In genomic region chr20:33569290-33570094, GRCh38 we compare ENCODE assay signal across 15 cellular contexts.
A peak's percentile ranks its signal among the peaks of the same experiment; 100 is the strongest.
DNase-seq lines count a peak whose midpoint lies in the region; ATAC-seq, FAIRE-seq and TF ChIP-seq lines count a peak whose summit lies in the region.
"Had no signal": no experiment of that assay in that cellular context is flagged by ENCODE, and none has a peak within 500 bp of the region (broad histone marks: within the 10 kb centered on the region; RNA-seq: fewer than 3 reads in every experiment).

No MANE protein-coding gene starts in this region.

- H3K27ac ChIP-seq in breast epithelium (no peak overlapping the region), dorsolateral prefrontal cortex (peak overlapping the region in 56 of 59 donors; percentile 13 to 92 (median 79)), liver (ENCODE audit: low read depth in 1 of 2, low read length in 2 of 2) (no peak overlapping the region), vagina (peak overlapping the region; percentile 40)
- H3K27ac ChIP-seq: VCaP had no signal

- POLR2A ChIA-PET in MCF 10A (lab: Yijun Ruan, JAX), result interaction anchor here (0.9 to 2.3 kb wide), 13 partner anchors 8 to 98 kb away, joined by 3 to 18 read pairs (median 4); partner anchors contain the start of genes ACTL10 and CBFA2T2

- 77% methylated on average over 3 of the region's 3 CpGs for WGBS in liver

- TF ChIP-seq CTCF in MCF 10A (IDR thresholded peaks at IDR 0.05; ENCODE audit: unreplicated experiment) (no peak), breast epithelium (IDR thresholded peaks at IDR 0.05) (no peak), dorsolateral prefrontal cortex (IDR thresholded peaks at IDR 0.05 in 54 of 56, conservative IDR thresholded peaks at IDR 0.05 in 2 of 56; ENCODE audit: low read depth in 1 of 56, partially characterized antibody in 56 of 56) (no peak), liver (IDR thresholded peaks at IDR 0.05; ENCODE audit: low read depth, low read length, missing input control) (no peak), vagina (IDR thresholded peaks at IDR 0.05) (no peak)

- no peaks in the 10 kb centered on the region for H3K27me3 ChIP-seq in breast epithelium
- no peaks in the 10 kb centered on the region for H3K27me3 ChIP-seq in dorsolateral prefrontal cortex
- H3K27me3 ChIP-seq in liver (ENCODE audit: control insufficient read depth in 4 of 4, insufficient read depth in 4 of 4, low read length in 3 of 4), result no peaks in the 10 kb centered on the region
- no peaks in the 10 kb centered on the region for H3K27me3 ChIP-seq in vagina

- no peaks in the 10 kb centered on the region for H3K9me3 Mint-ChIP-seq in MCF 10A (ENCODE audit: unreplicated experiment)
- H3K9me3 Mint-ChIP-seq in stimulated activated effector memory CD8-positive, alpha-beta T cell treated with anti-CD3 and anti-CD28 coated beads, Interleukin-12 subunit alpha, Interleukin-12 subunit beta, amount 100 ng/mL, for 72 hours, result no peaks in the 10 kb centered on the region
- H3K9me3 Mint-ChIP-seq: activated naive CD4-positive, alpha-beta T cell treated with anti-CD3 and anti-CD28 coated beads, Interleukin-2, amount 50 U/mL, for 72 hours had no signal

- no peak overlapping the region for H3K4me3 ChIP-seq in breast epithelium
- H3K4me3 ChIP-seq in dorsolateral prefrontal cortex, result no peak overlapping the region
- H3K4me3 ChIP-seq in liver (ENCODE audit: low read depth in 1 of 3, low read length in 3 of 3), result no peak overlapping the region
- H3K4me3 ChIP-seq in vagina, result no peak overlapping the region

- H3K36me3 ChIP-seq in breast epithelium (no peaks in the 10 kb centered on the region), liver (ENCODE audit: control insufficient read depth in 4 of 4, insufficient read depth in 3 of 4, low read depth in 1 of 4, low read length in 3 of 4) (no peaks in the 10 kb centered on the region), vagina (no peaks in the 10 kb centered on the region)

- H3K4me1 ChIP-seq in breast epithelium (no peaks in the 10 kb centered on the region), liver (ENCODE audit: control insufficient read depth in 4 of 4, insufficient read depth in 4 of 4, low read length in 3 of 4) (peaks cover 4 to 25% (median 10%) of the 10 kb centered on the region in 4 donors), vagina (peaks cover 50% of the 10 kb centered on the region)

- no peak for TF ChIP-seq POLR2A in breast epithelium (IDR thresholded peaks at IDR 0.05)
- no peak for TF ChIP-seq POLR2A in vagina (IDR thresholded peaks at IDR 0.05)
- no peak for TF ChIP-seq POLR2A in H54 (IDR thresholded peaks at IDR 0.05; ENCODE audit: low read depth, low read length)

- no peak for ATAC-seq in sciatic nerve
- no peak for ATAC-seq in stimulated activated effector memory CD8-positive, alpha-beta T cell treated with anti-CD3 and anti-CD28 coated beads, Interleukin-12 subunit alpha, Interleukin-12 subunit beta, amount 100 ng/mL, for 72 hours
- ATAC-seq: activated CD8-positive, alpha-beta memory T cell treated with anti-CD3 and anti-CD28 coated beads, Interleukin-2, amount 10 ng/mL, durations not matched to agents 7 days and 5 days; activated naive CD4-positive, alpha-beta T cell treated with anti-CD3 and anti-CD28 coated beads, Interleukin-2, amount 50 U/mL, for 72 hours had no signal

- DNase-seq in MCF 10A (ENCODE audit: unreplicated experiment) (peak; percentile 56), breast epithelium (ENCODE audit: low spot score in 2 of 2) (no peak), dorsolateral prefrontal cortex (no peak), vagina (ENCODE audit: extremely low spot score in 2 of 2) (no peak), sciatic nerve (ENCODE audit: low spot score) (no peak), H54 (ENCODE audit: insufficient read length, low spot score) (no peak)
- no peak for DNase-seq in stimulated activated effector memory CD8-positive, alpha-beta T cell treated with anti-CD3 and anti-CD28 coated beads, Interleukin-12 subunit alpha, Interleukin-12 subunit beta, amount 100 ng/mL, for 72 hours (ENCODE audit: low spot score in 2 of 2)
- DNase-seq: activated CD8-positive, alpha-beta memory T cell treated with anti-CD3 and anti-CD28 coated beads, Interleukin-2, amount 10 ng/mL, durations not matched to agents 7 days and 5 days; DMS153; left cardiac atrium; stimulated activated CD4-positive, alpha-beta T cell treated with anti-CD3 and anti-CD28 coated beads, Interleukin-12 subunit alpha, Interleukin-12 subunit beta, amount 100 ng/mL, for 4 hours had no signal

- no peak for TF ChIP-seq RAD21 in liver (IDR thresholded peaks at IDR 0.05)

- no peak for FAIRE-seq in H54 (lab: Jason Lieb, UNC)
- FAIRE-seq: urothelium cell line had no signal

- no peak overlapping the region for H3K4me3 Mint-ChIP-seq in MCF 10A (ENCODE audit: unreplicated experiment)
- no peak overlapping the region for H3K4me3 Mint-ChIP-seq in stimulated activated effector memory CD8-positive, alpha-beta T cell treated with anti-CD3 and anti-CD28 coated beads, Interleukin-12 subunit alpha, Interleukin-12 subunit beta, amount 100 ng/mL, for 72 hours
- H3K4me3 Mint-ChIP-seq: activated CD8-positive, alpha-beta memory T cell treated with anti-CD3 and anti-CD28 coated beads, Interleukin-2, amount 10 ng/mL, durations not matched to agents 7 days and 5 days had no signal

- BruUV-seq in MCF 10A (replicated peaks; lab: Mats Ljungman, UMichigan), result no TSS peak

- peaks cover 24% of the 10 kb centered on the region for H3K4me1 Mint-ChIP-seq in MCF 10A (ENCODE audit: insufficient read depth, unreplicated experiment)
- H3K4me1 Mint-ChIP-seq in stimulated activated effector memory CD8-positive, alpha-beta T cell treated with anti-CD3 and anti-CD28 coated beads, Interleukin-12 subunit alpha, Interleukin-12 subunit beta, amount 100 ng/mL, for 72 hours, result peaks cover 29% of the 10 kb centered on the region

- no peak overlapping the region for H3K9ac ChIP-seq in liver (ENCODE audit: low read depth in 1 of 2, low read length in 2 of 2)

- peaks cover 3% of the 10 kb centered on the region for H3K36me3 Mint-ChIP-seq in MCF 10A (ENCODE audit: insufficient read depth, unreplicated experiment)
- H3K36me3 Mint-ChIP-seq in stimulated activated effector memory CD8-positive, alpha-beta T cell treated with anti-CD3 and anti-CD28 coated beads, Interleukin-12 subunit alpha, Interleukin-12 subunit beta, amount 100 ng/mL, for 72 hours, result peaks cover 1% of the 10 kb centered on the region
- H3K36me3 Mint-ChIP-seq: activated CD8-positive, alpha-beta memory T cell treated with anti-CD3 and anti-CD28 coated beads, Interleukin-2, amount 10 ng/mL, durations not matched to agents 7 days and 5 days; activated naive CD4-positive, alpha-beta T cell treated with anti-CD3 and anti-CD28 coated beads, Interleukin-2, amount 50 U/mL, for 72 hours had no signal

- H3K27ac Mint-ChIP-seq in MCF 10A (ENCODE audit: low read depth, unreplicated experiment), result peak overlapping the region; percentile 74
- H3K27ac Mint-ChIP-seq in stimulated activated effector memory CD8-positive, alpha-beta T cell treated with anti-CD3 and anti-CD28 coated beads, Interleukin-12 subunit alpha, Interleukin-12 subunit beta, amount 100 ng/mL, for 72 hours, result no peak overlapping the region
- H3K27ac Mint-ChIP-seq: activated CD8-positive, alpha-beta memory T cell treated with anti-CD3 and anti-CD28 coated beads, Interleukin-2, amount 10 ng/mL, durations not matched to agents 7 days and 5 days; activated naive CD4-positive, alpha-beta T cell treated with anti-CD3 and anti-CD28 coated beads, Interleukin-2, amount 50 U/mL, for 72 hours had no signal

- CTCF ChIA-PET in MCF 10A (lab: Yijun Ruan, JAX), result interaction anchor here (0.6 to 1.0 kb wide), 3 partner anchors 9 to 27 kb away, joined by 3 read pairs; no protein-coding TSS in a partner anchor

- H3K27me3 Mint-ChIP-seq in MCF 10A (ENCODE audit: insufficient read depth, unreplicated experiment), result no peaks in the 10 kb centered on the region
- H3K27me3 Mint-ChIP-seq: activated CD8-positive, alpha-beta memory T cell treated with anti-CD3 and anti-CD28 coated beads, Interleukin-2, amount 10 ng/mL, durations not matched to agents 7 days and 5 days had no signal

- intact Hi-C loops in MCF 10A (cut with micrococcal nuclease), result no loop called here
- intact Hi-C loops in breast epithelium (cut with DNase I; ENCODE audit: low total_unique reads), result no loop called here
- intact Hi-C loops in dorsolateral prefrontal cortex (cut with DNase I), result loop anchor here (10.0 kb wide), 2 partner anchors 75 kb away; partner anchors contain the start of gene CBFA2T2 (in 1 of the 2)
- intact Hi-C loops in vagina (cut with DNase I), result no loop called here
- intact Hi-C loops in sciatic nerve (cut with DNase I), result no loop called here

- H3K9me3 ChIP-seq in breast epithelium (no peaks in the 10 kb centered on the region), liver (ENCODE audit: control insufficient read depth in 4 of 4, low read length in 3 of 4) (no peaks in the 10 kb centered on the region), vagina (no peaks in the 10 kb centered on the region)

TF ChIP-seq in liver, 16 proteins besides CTCF, POLR2A, EP300 and RAD21 (continues in another document):
- TF ChIP-seq HNF4G (IDR thresholded peaks at IDR 0.05) (no peak), SP1 (IDR thresholded peaks at IDR 0.05) (peak; percentile 39), HNF4A (conservative IDR thresholded peaks at IDR 0.05) (peak; percentile 20 to 60), EGR1 (IDR thresholded peaks at IDR 0.05; ENCODE audit: low read depth in 2 of 2) (no peak), JUND (IDR thresholded peaks at IDR 0.05) (peak in 1 of 2 donors; percentile 2), FOXA2 (IDR thresholded peaks at IDR 0.05) (no peak), TAF1 (conservative IDR thresholded peaks at IDR 0.05) (no peak)

Comparison
In these comparisons a context has a peak if more than half of its experiments do, and no peak if none do; other contexts are left out.
1. H3K27ac ChIP-seq: peak in dorsolateral prefrontal cortex (56 of 59) and vagina (single experiment); none in breast epithelium (0 of 2) and liver (0 of 2).
2. intact Hi-C loops: an anchor here in dorsolateral prefrontal cortex (10.0 kb wide); none called in MCF 10A, breast epithelium, vagina and sciatic nerve.